Comparison of ENCODE assay signal across 34 cellular contexts in genomic region chr6:19524787-19525186, GRCh38.
"Had no signal": no experiment of that assay in that cellular context is flagged by ENCODE, and none has a peak within 500 bp of the region (broad histone marks: within the 10 kb centered on the region; RNA-seq: fewer than 3 reads in every experiment).

No MANE protein-coding gene starts in this region.

- H3K27me3 Mint-ChIP-seq: activated B cell treated with CpG ODN at 0.5 μM for 24 hours; activated CD4-positive, alpha-beta memory T cell treated with anti-CD3 and anti-CD28 coated beads for 36 hours; activated CD4-positive, alpha-beta T cell treated with anti-CD3 and anti-CD28 coated beads, Interleukin-2, amount 10 ng/mL, durations not matched to agents 24 days and 14 days; activated CD8-positive, alpha-beta T cell treated with anti-CD3 and anti-CD28 coated beads for 36 hours; activated naive CD4-positive, alpha-beta T cell treated with anti-CD3 and anti-CD28 coated beads, Interleukin-2, amount 10 ng/mL, durations not matched to agents 7 days and 5 days; activated naive CD4-positive, alpha-beta T cell treated with anti-CD3 and anti-CD28 coated beads, Interleukin-2, amount 50 U/mL, for 24 hours; activated naive CD8-positive, alpha-beta T cell; activated naive CD8-positive, alpha-beta T cell treated with anti-CD3 and anti-CD28 coated beads, Interleukin-2, amount 10 ng/mL, durations not matched to agents 7 days and 5 days; activated naive CD8-positive, alpha-beta T cell treated with anti-CD3 and anti-CD28 coated beads, Interleukin-2, amount 50 U/mL, for 24 hours; activated T-helper 17 cell treated with anti-CD3 and anti-CD28 coated beads, Interleukin-2, amount 50 U/mL, for 72 hours had no signal

- H3K27me3 ChIP-seq: body of pancreas, brain microvascular endothelial cell, breast epithelium had no signal

- H3K36me3 Mint-ChIP-seq: activated CD4-positive, alpha-beta memory T cell treated with anti-CD3 and anti-CD28 coated beads for 36 hours; activated naive CD4-positive, alpha-beta T cell treated with anti-CD3 and anti-CD28 coated beads, Interleukin-2, amount 10 ng/mL, durations not matched to agents 7 days and 5 days; activated naive CD4-positive, alpha-beta T cell treated with anti-CD3 and anti-CD28 coated beads, Interleukin-2, amount 50 U/mL, for 24 hours; activated naive CD8-positive, alpha-beta T cell; activated naive CD8-positive, alpha-beta T cell treated with anti-CD3 and anti-CD28 coated beads, Interleukin-2, amount 10 ng/mL, durations not matched to agents 7 days and 5 days had no signal

- H3K9me3 ChIP-seq: body of pancreas, breast epithelium had no signal

- H3K9me3 Mint-ChIP-seq: activated CD8-positive, alpha-beta T cell treated with anti-CD3 and anti-CD28 coated beads for 36 hours; activated naive CD8-positive, alpha-beta T cell treated with anti-CD3 and anti-CD28 coated beads, Interleukin-2, amount 50 U/mL, for 24 hours; activated T-cell treated with anti-CD3 and anti-CD28 coated beads, Interleukin-2, amount 50 U/mL, for 72 hours; activated T-helper 17 cell treated with anti-CD3 and anti-CD28 coated beads, Interleukin-2, amount 50 U/mL, for 72 hours had no signal

- H3K4me1 Mint-ChIP-seq: activated B cell treated with CpG ODN at 0.5 μM for 24 hours; activated CD4-positive, alpha-beta T cell treated with anti-CD3 and anti-CD28 coated beads, Interleukin-2, amount 10 ng/mL, durations not matched to agents 24 days and 14 days; activated naive CD4-positive, alpha-beta T cell treated with anti-CD3 and anti-CD28 coated beads, Interleukin-2, amount 10 ng/mL, durations not matched to agents 7 days and 5 days; activated naive CD4-positive, alpha-beta T cell treated with anti-CD3 and anti-CD28 coated beads, Interleukin-2, amount 50 U/mL, for 24 hours; activated naive CD8-positive, alpha-beta T cell treated with anti-CD3 and anti-CD28 coated beads, Interleukin-2, amount 10 ng/mL, durations not matched to agents 7 days and 5 days; activated naive CD8-positive, alpha-beta T cell treated with anti-CD3 and anti-CD28 coated beads, Interleukin-2, amount 50 U/mL, for 24 hours; activated T-helper 17 cell treated with anti-CD3 and anti-CD28 coated beads, Interleukin-2, amount 50 U/mL, for 72 hours had no signal

- DNase-seq: activated B cell treated with CpG ODN at 0.5 μM for 24 hours; activated CD4-positive, alpha-beta memory T cell treated with anti-CD3 and anti-CD28 coated beads for 36 hours; activated CD4-positive, alpha-beta T cell treated with anti-CD3 and anti-CD28 coated beads for 4 hours; activated CD4-positive, alpha-beta T cell treated with anti-CD3 and anti-CD28 coated beads, Interleukin-2, amount 10 ng/mL, durations not matched to agents 24 days and 14 days; activated CD4-positive, alpha-beta T cell treated with anti-CD3 and anti-CD28 coated beads, Interleukin-2, amount 50 U/mL, for 1 hour; activated CD4-positive, alpha-beta T cell treated with anti-CD3 and anti-CD28 coated beads, Interleukin-2, amount 50 U/mL, for 4 hours; activated CD4-positive, CD25-positive, alpha-beta regulatory T cell treated with anti-CD3 and anti-CD28 coated beads, Interleukin-2, amount 50 U/mL, for 72 hours; activated CD8-positive, alpha-beta memory T cell treated with anti-CD3 and anti-CD28 coated beads, Interleukin-2, amount 50 U/mL, for 4 hours; activated CD8-positive, alpha-beta T cell treated with anti-CD3 and anti-CD28 coated beads for 36 hours; activated gamma-delta T cell; activated naive CD4-positive, alpha-beta T cell treated with anti-CD3 and anti-CD28 coated beads, Interleukin-2, amount 10 ng/mL, durations not matched to agents 7 days and 5 days; activated naive CD4-positive, alpha-beta T cell treated with Interleukin-2 at 50 U/mL for 16 hours; activated naive CD8-positive, alpha-beta T cell treated with anti-CD3 and anti-CD28 coated beads, Interleukin-2, amount 10 ng/mL, durations not matched to agents 7 days and 5 days; activated naive CD8-positive, alpha-beta T cell treated with anti-CD3 and anti-CD28 coated beads, Interleukin-2, amount 50 U/mL, for 24 hours; activated T-cell treated with anti-CD3 and anti-CD28 coated beads for 4 hours; activated T-cell treated with anti-CD3 and anti-CD28 coated beads, Interleukin-2, amount 50 U/mL, for 1 hour; activated T-cell treated with anti-CD3 and anti-CD28 coated beads, Interleukin-2, amount 50 U/mL, for 4 hours; activated T-cell treated with anti-CD3 and anti-CD28 coated beads, Interleukin-2, amount 50 U/mL, for 72 hours; amygdala; anterior cingulate cortex; body of pancreas; brain microvascular endothelial cell; central memory CD4-positive, alpha-beta T cell; T-helper 1 cell; T-helper 2 cell; T-helper 9 cell had no signal

- ATAC-seq: activated CD8-positive, alpha-beta T cell treated with anti-CD3 and anti-CD28 coated beads for 36 hours; activated naive CD8-positive, alpha-beta T cell treated with anti-CD3 and anti-CD28 coated beads, Interleukin-2, amount 50 U/mL, for 24 hours; activated T-cell treated with anti-CD3 and anti-CD28 coated beads, Interleukin-2, amount 50 U/mL, for 4 hours; activated T-cell treated with anti-CD3 and anti-CD28 coated beads, Interleukin-2, amount 50 U/mL, for 72 hours; activated T-helper 17 cell treated with anti-CD3 and anti-CD28 coated beads, Interleukin-2, amount 50 U/mL, for 72 hours; body of pancreas had no signal

- H3K4me3 ChIP-seq: body of pancreas, breast epithelium had no signal

- H3K4me3 Mint-ChIP-seq: activated B cell treated with CpG ODN at 0.5 μM for 24 hours; activated CD4-positive, alpha-beta memory T cell treated with anti-CD3 and anti-CD28 coated beads for 36 hours; activated CD4-positive, alpha-beta T cell treated with anti-CD3 and anti-CD28 coated beads, Interleukin-2, amount 10 ng/mL, durations not matched to agents 24 days and 14 days; activated CD8-positive, alpha-beta T cell treated with anti-CD3 and anti-CD28 coated beads for 36 hours; activated naive CD4-positive, alpha-beta T cell treated with anti-CD3 and anti-CD28 coated beads, Interleukin-2, amount 10 ng/mL, durations not matched to agents 7 days and 5 days; activated naive CD4-positive, alpha-beta T cell treated with anti-CD3 and anti-CD28 coated beads, Interleukin-2, amount 50 U/mL, for 24 hours; activated naive CD8-positive, alpha-beta T cell; activated naive CD8-positive, alpha-beta T cell treated with anti-CD3 and anti-CD28 coated beads, Interleukin-2, amount 10 ng/mL, durations not matched to agents 7 days and 5 days; activated naive CD8-positive, alpha-beta T cell treated with anti-CD3 and anti-CD28 coated beads, Interleukin-2, amount 50 U/mL, for 24 hours; activated T-cell treated with anti-CD3 and anti-CD28 coated beads, Interleukin-2, amount 50 U/mL, for 4 hours; activated T-cell treated with anti-CD3 and anti-CD28 coated beads, Interleukin-2, amount 50 U/mL, for 72 hours; activated T-helper 1 cell treated with anti-CD3 and anti-CD28 coated beads, Interleukin-12 subunit alpha, Interleukin-12 subunit beta, Interleukin-2, Interleukin-4 antibody, amounts not matched to agents 30 ng/mL and 10 ng/mL and 1 ng/mL, durations not matched to agents 14 hours and 24 hours and 36 hours; activated T-helper 17 cell treated with anti-CD3 and anti-CD28 coated beads, Interleukin-2, amount 50 U/mL, for 72 hours; T-helper 1 cell treated with Interleukin-12 subunit alpha and Interleukin-12 subunit beta and Interleukin-4 antibody, amounts not matched to agents 30 μg/mL and 1 μg/mL, for 36 hours; T-helper 2 cell treated with Interferon-gamma antibody and Interleukin-4, amounts not matched to agents 5 μg/mL and 100 μg/mL, for 36 hours had no signal

- H3K36me3 ChIP-seq: brain microvascular endothelial cell, breast epithelium had no signal

- H3K27ac Mint-ChIP-seq: activated B cell treated with CpG ODN at 0.5 μM for 24 hours; activated CD4-positive, alpha-beta memory T cell treated with anti-CD3 and anti-CD28 coated beads for 36 hours; activated CD4-positive, alpha-beta T cell treated with anti-CD3 and anti-CD28 coated beads, Interleukin-2, amount 10 ng/mL, durations not matched to agents 24 days and 14 days; activated CD8-positive, alpha-beta T cell treated with anti-CD3 and anti-CD28 coated beads for 36 hours; activated naive CD4-positive, alpha-beta T cell treated with anti-CD3 and anti-CD28 coated beads, Interleukin-2, amount 10 ng/mL, durations not matched to agents 7 days and 5 days; activated naive CD4-positive, alpha-beta T cell treated with anti-CD3 and anti-CD28 coated beads, Interleukin-2, amount 50 U/mL, for 24 hours; activated naive CD8-positive, alpha-beta T cell; activated naive CD8-positive, alpha-beta T cell treated with anti-CD3 and anti-CD28 coated beads, Interleukin-2, amount 10 ng/mL, durations not matched to agents 7 days and 5 days; activated naive CD8-positive, alpha-beta T cell treated with anti-CD3 and anti-CD28 coated beads, Interleukin-2, amount 50 U/mL, for 24 hours; activated T-cell treated with anti-CD3 and anti-CD28 coated beads, Interleukin-2, amount 50 U/mL, for 72 hours; activated T-helper 1 cell treated with anti-CD3 and anti-CD28 coated beads, Interleukin-12 subunit alpha, Interleukin-12 subunit beta, Interleukin-2, Interleukin-4 antibody, amounts not matched to agents 30 ng/mL and 10 ng/mL and 1 ng/mL, durations not matched to agents 14 hours and 24 hours and 36 hours; activated T-helper 17 cell treated with anti-CD3 and anti-CD28 coated beads, Interleukin-2, amount 50 U/mL, for 72 hours; T-helper 1 cell treated with Interleukin-12 subunit alpha and Interleukin-12 subunit beta and Interleukin-4 antibody, amounts not matched to agents 30 μg/mL and 1 μg/mL, for 36 hours; T-helper 2 cell treated with Interferon-gamma antibody and Interleukin-4, amounts not matched to agents 5 μg/mL and 100 μg/mL, for 36 hours had no signal

- H3K27ac ChIP-seq: body of pancreas, brain microvascular endothelial cell, breast epithelium, VCaP had no signal

- H3K4me1 ChIP-seq: body of pancreas, breast epithelium had no signal
